Comparison of ENCODE assay signal across 14 cellular contexts in genomic region chr6:39171489-39172376, GRCh38. TPM values are rescaled to one million over a fixed set of nuclear protein-coding genes. Genes with fewer than 3 reads are reported as not detected.
A peak's percentile ranks its signal among the peaks of the same experiment; 100 is the strongest.
DNase-seq lines count a peak whose midpoint lies in the region; ATAC-seq and TF ChIP-seq lines count a peak whose summit lies in the region.
"Had no signal": no experiment of that assay in that cellular context is flagged by ENCODE, and none has a peak within 500 bp of the region (broad histone marks: within the 10 kb centered on the region; RNA-seq: fewer than 3 reads in every experiment).

No MANE protein-coding gene starts in this region.

- DNase-seq in WTC11 (ENCODE audit: low spot score) = no peak
- peak; percentile 21 for DNase-seq in endodermal cell
- DNase-seq in omental fat pad (ENCODE audit: low spot score) = no peak
- no peak for DNase-seq in T1000 (lab: John Stamatoyannopoulos, UW)
- DNase-seq in naive thymus-derived CD4-positive, alpha-beta T cell = no peak
- DNase-seq in C1 segment of cervical spinal cord (lab: John Stamatoyannopoulos, UW) = no peak
- DNase-seq: Caco-2; CD8-positive, alpha-beta memory T cell; GF-D8 had no signal

- TF ChIP-seq CTCF in WTC11 (IDR thresholded peaks at IDR 0.05) (no peak), endodermal cell (conservative IDR thresholded peaks at IDR 0.05) (no peak), omental fat pad (IDR thresholded peaks at IDR 0.05) (no peak)

- no peak overlapping the region for H3K4me3 ChIP-seq in endodermal cell (ENCODE audit: low read length)
- H3K4me3 ChIP-seq in naive thymus-derived CD4-positive, alpha-beta T cell (ENCODE audit: low read length) = no peak overlapping the region

- H3K4me3 Mint-ChIP-seq in WTC11 (no peak overlapping the region), endodermal cell (no peak overlapping the region)
- no peak overlapping the region for H3K4me3 Mint-ChIP-seq in naive thymus-derived CD4-positive, alpha-beta T cell
- H3K4me3 Mint-ChIP-seq: CD8-positive, alpha-beta memory T cell had no signal

- CTCF ChIA-PET in WTC11 (lab: Charles Lee) = interaction anchor here (0.9 to 10.2 kb wide), 4 partner anchors 12 to 133 kb away, joined by 3 to 214 read pairs (median 6); no protein-coding TSS in a partner anchor
- CTCF ChIA-PET in naive thymus-derived CD4-positive, alpha-beta T cell (lab: Charles Lee) = interaction anchor here (0.6 to 1.5 kb wide), 3 partner anchors 9 to 131 kb away, joined by 3 to 4 read pairs (median 4); no protein-coding TSS in a partner anchor

- H3K4me1 ChIP-seq in endodermal cell (ENCODE audit: control insufficient read depth, insufficient read depth, low read length) = no peaks in the 10 kb centered on the region
- no peaks in the 10 kb centered on the region for H3K4me1 ChIP-seq in naive thymus-derived CD4-positive, alpha-beta T cell (ENCODE audit: control insufficient read depth in 2 of 2, insufficient read depth in 2 of 2, low read length in 2 of 2)

- ATAC-seq in WTC11 (no peak), omental fat pad (ENCODE audit: low FRiP score) (peak; percentile 33)
- ATAC-seq in naive thymus-derived CD4-positive, alpha-beta T cell = no peak
- ATAC-seq: HCT116 had no signal

- peaks cover 2% of the 10 kb centered on the region for H3K4me1 Mint-ChIP-seq in WTC11
- H3K4me1 Mint-ChIP-seq in endodermal cell = peaks cover 6% of the 10 kb centered on the region
- H3K4me1 Mint-ChIP-seq in naive thymus-derived CD4-positive, alpha-beta T cell = peaks cover 0 to 3% (median under 1%) of the 10 kb centered on the region in 7 donors

- H3K9me3 Mint-ChIP-seq in WTC11 (peaks cover 17% of the 10 kb centered on the region), endodermal cell (peaks cover 14% of the 10 kb centered on the region)
- H3K9me3 Mint-ChIP-seq in naive thymus-derived CD4-positive, alpha-beta T cell = peaks cover 0 to 10% (median 4%) of the 10 kb centered on the region in 11 donors

- 89 to 100% methylated on average over 2 to 4 of the region's 4 CpGs for WGBS in endodermal cell (ENCODE audit: insufficient coverage in 1 of 2, insufficient read length in 1 of 2), 2 experiments

- H3K27ac ChIP-seq in endodermal cell (ENCODE audit: low read depth, low read length) = no peak overlapping the region
- no peak overlapping the region for H3K27ac ChIP-seq in naive thymus-derived CD4-positive, alpha-beta T cell (ENCODE audit: low read depth, low read length)

- no peaks in the 10 kb centered on the region for H3K36me3 ChIP-seq in endodermal cell (ENCODE audit: control insufficient read depth, insufficient read depth, low read length)
- no peaks in the 10 kb centered on the region for H3K36me3 ChIP-seq in naive thymus-derived CD4-positive, alpha-beta T cell (ENCODE audit: control insufficient read depth in 2 of 3, insufficient read depth in 3 of 3, low read length in 3 of 3)

- no peak for TF ChIP-seq RAD21 in Ishikawa (IDR thresholded peaks at IDR 0.05; ENCODE audit: low read depth)

- H3K36me3 Mint-ChIP-seq in WTC11 (peaks cover 30% of the 10 kb centered on the region), endodermal cell (ENCODE audit: low read depth) (peaks cover 2% of the 10 kb centered on the region)
- peaks cover 0 to 13% (median 0%) of the 10 kb centered on the region in 5 donors for H3K36me3 Mint-ChIP-seq in naive thymus-derived CD4-positive, alpha-beta T cell
- H3K36me3 Mint-ChIP-seq: CD8-positive, alpha-beta memory T cell had no signal

- intact Hi-C loops in naive thymus-derived CD4-positive, alpha-beta T cell (cut with micrococcal nuclease) = no loop called here

- POLR2A ChIA-PET in WTC11 (lab: Charles Lee) = no interaction called here
- POLR2A ChIA-PET in naive thymus-derived CD4-positive, alpha-beta T cell (lab: Charles Lee) = no interaction called here

- TF ChIP-seq EP300 in Ishikawa (IDR thresholded peaks at IDR 0.05; ENCODE audit: borderline replicate concordance) = no peak

- peaks cover 12% of the 10 kb centered on the region for H3K27me3 ChIP-seq in endodermal cell (ENCODE audit: control insufficient read depth, insufficient read depth, low read length, poor library complexity, severe bottlenecking)
- no peaks in the 10 kb centered on the region for H3K27me3 ChIP-seq in naive thymus-derived CD4-positive, alpha-beta T cell (ENCODE audit: control insufficient read depth in 2 of 2, insufficient read depth in 2 of 2, low read length in 2 of 2)

- H3K9ac ChIP-seq in endodermal cell (ENCODE audit: extremely low read depth, low read length, poor library complexity, severe bottlenecking) = no peak overlapping the region

- H3K27me3 Mint-ChIP-seq in WTC11 (ENCODE audit: low read depth) (peaks cover 6% of the 10 kb centered on the region), endodermal cell (ENCODE audit: insufficient read depth) (peaks cover 14% of the 10 kb centered on the region)
- H3K27me3 Mint-ChIP-seq in naive thymus-derived CD4-positive, alpha-beta T cell = peaks cover 0 to 13% (median 4%) of the 10 kb centered on the region in 5 donors

- peaks cover 12% of the 10 kb centered on the region for H3K9me3 ChIP-seq in endodermal cell (ENCODE audit: control insufficient read depth, low read length)
- peaks cover 0 to 5% (median 0%) of the 10 kb centered on the region in 3 experiments for H3K9me3 ChIP-seq in naive thymus-derived CD4-positive, alpha-beta T cell (ENCODE audit: control insufficient read depth in 2 of 3, low read length in 3 of 3)
- H3K9me3 ChIP-seq: Caco-2 had no signal

- H3K27ac Mint-ChIP-seq in WTC11 (no peak overlapping the region), endodermal cell (no peak overlapping the region)
- no peak overlapping the region for H3K27ac Mint-ChIP-seq in naive thymus-derived CD4-positive, alpha-beta T cell
- H3K27ac Mint-ChIP-seq: CD8-positive, alpha-beta memory T cell had no signal

TF ChIP-seq in Ishikawa, 13 proteins besides CTCF, POLR2A, EP300 and RAD21 (continues in another document):
- TF ChIP-seq REST (IDR thresholded peaks at IDR 0.05; ENCODE audit: low read depth) = no peak

TF ChIP-seq in WTC11, 78 proteins besides CTCF, POLR2A, EP300 and RAD21:
- TF ChIP-seq ZNF219 (CRISPR knock-in tag; IDR thresholded peaks at IDR 0.05; ENCODE audit: borderline replicate concordance) (no peak), USF2 (CRISPR knock-in tag; IDR thresholded peaks at IDR 0.05) (peak; percentile 41; the same call in 1 of the 2 replicates), RELA (CRISPR knock-in tag; IDR thresholded peaks at IDR 0.05; ENCODE audit: borderline replicate concordance) (no peak)

RNA-seq across cellular contexts. Expression of gene SAYSD1, which starts 56.7 kb away (rescaled TPM):
- total RNA-seq in WTC11 (2021) = 6.9 to 7.7 TPM (median 7.4 TPM) in 3 replicates
- total RNA-seq in endodermal cell = 10 to 100 TPM in 1 of 2 donors, 1 to 10 TPM in 1; 7.2 to 13.0 TPM
- 12.8 TPM for polyA plus RNA-seq in endodermal cell (2013, experiment 1 of 2)
- 11.6 TPM for polyA plus RNA-seq in endodermal cell (2013, experiment 2 of 2)
- 10 to 100 TPM; 13.3 to 20.5 (median 16.3) TPM for total RNA-seq in omental fat pad
- 10 to 100 TPM; 15.1 to 26.8 (median 19.8) TPM for total RNA-seq in naive thymus-derived CD4-positive, alpha-beta T cell
- polyA plus RNA-seq in naive thymus-derived CD4-positive, alpha-beta T cell = 10 to 100 TPM; 18.6 to 21.6 TPM

RNA-seq across cellular contexts. Expression of gene KCNK5, which starts 57.5 kb away (rescaled TPM):
- 31.7 to 41.8 TPM (median 34.3 TPM) in 3 replicates for total RNA-seq in WTC11 (2021)
- 10 to 100 TPM; 29.8 to 32.2 TPM for total RNA-seq in endodermal cell
- polyA plus RNA-seq in endodermal cell (2013, experiment 1 of 2) = 11.1 TPM
- 11.0 TPM for polyA plus RNA-seq in endodermal cell (2013, experiment 2 of 2)
- 10 to 100 TPM in 1 of 4 donors, 1 to 10 TPM in 3; 1.7 to 10.9 (median 4.1) TPM for total RNA-seq in omental fat pad
- 1 to 10 TPM in 1 of 5 experiments, under 1 TPM in 2, not detected in 2; 0.24 to 9.6 (median 0.34) TPM for total RNA-seq in naive thymus-derived CD4-positive, alpha-beta T cell
- polyA plus RNA-seq in naive thymus-derived CD4-positive, alpha-beta T cell = under 1 TPM in 1 of 2 donors, not detected in 1; 0.20 TPM
- total RNA-seq: A673, HT1080 had no signal
- polyA plus RNA-seq: BJ had no signal
